Comparison of ENCODE assay signal across 24 cellular contexts in genomic region chr6:72967329-72967728, GRCh38.
"Had no signal": no experiment of that assay in that cellular context is flagged by ENCODE, and none has a peak within 500 bp of the region (broad histone marks: within the 10 kb centered on the region; RNA-seq: fewer than 3 reads in every experiment).

No MANE protein-coding gene starts in this region.

- DNase-seq: nephron progenitor cell; nucleus accumbens; pancreas; right cardiac atrium; right lobe of liver; sigmoid colon; small intestine; stimulated activated CD4-positive, alpha-beta T cell treated with anti-CD3 and anti-CD28 coated beads, Interleukin-15, amount 100 ng/mL, for 24 hours; stimulated activated CD4-positive, alpha-beta T cell treated with anti-CD3 and anti-CD28 coated beads, Interleukin-2, amount 100 ng/mL, for 24 hours; stimulated activated CD4-positive, alpha-beta T cell treated with anti-CD3 and anti-CD28 coated beads, Interleukin-2, amount 100 ng/mL, for 48 hours; stimulated activated CD4-positive, alpha-beta T cell treated with anti-CD3 and anti-CD28 coated beads, Interleukin-4, amount 100 ng/mL, for 24 hours; stimulated activated naive B cell treated with anti-CD40 and anti-IgM and Interleukin-4, amounts not matched to agents 10 μg/mL and 1 μg/mL and 100 μg/mL, for 72 hours; stimulated activated naive CD4-positive, alpha-beta T cell treated with Interleukin-2 at 50 U/mL for 16 hours; stomach; thyroid gland; trophoblast cell; upper lobe of left lung had no signal

- H3K36me3 ChIP-seq: neutrophil, pancreas, prostate gland, right lobe of liver, sigmoid colon, stomach, thoracic aorta, thyroid gland, tibial nerve, upper lobe of left lung, vagina had no signal

- H3K9me3 ChIP-seq: neutrophil, pancreas, prostate gland, right lobe of liver, sigmoid colon, stomach, thoracic aorta, thyroid gland, tibial nerve, upper lobe of left lung, vagina had no signal

- H3K4me3 ChIP-seq: pancreas, prostate gland, right lobe of liver, sigmoid colon, stomach, thoracic aorta, thyroid gland, tibial nerve, upper lobe of left lung, vagina had no signal

- ATAC-seq: natural killer cell treated with Interleukin-12 subunit alpha and Interleukin-12 subunit beta and Interleukin-15 and Interleukin-18, amount 100 ng/mL, for 72 hours; pancreas; right cardiac atrium; right lobe of liver; stimulated activated effector memory CD8-positive, alpha-beta T cell treated with anti-CD3 and anti-CD28 coated beads, Interleukin-12 subunit alpha, Interleukin-12 subunit beta, amount 100 ng/mL, for 72 hours; stimulated activated naive B cell treated with anti-CD40 and anti-IgM and Interleukin-4, amounts not matched to agents 10 μg/mL and 1 μg/mL and 100 μg/mL, for 72 hours had no signal

- H3K27ac ChIP-seq: pancreas, prostate gland, right lobe of liver, sigmoid colon, stomach, thoracic aorta, thyroid gland, tibial nerve, upper lobe of left lung, vagina had no signal

- H3K4me1 ChIP-seq: pancreas, prostate gland, right lobe of liver, sigmoid colon, stomach, thyroid gland, tibial nerve, upper lobe of left lung, vagina had no signal

- H3K27me3 ChIP-seq: neutrophil, pancreas, right lobe of liver, sigmoid colon, stomach, thyroid gland, tibial nerve, upper lobe of left lung, vagina had no signal
